8 cellular contexts compared by ENCODE assay signal in the genomic region with DNA sequence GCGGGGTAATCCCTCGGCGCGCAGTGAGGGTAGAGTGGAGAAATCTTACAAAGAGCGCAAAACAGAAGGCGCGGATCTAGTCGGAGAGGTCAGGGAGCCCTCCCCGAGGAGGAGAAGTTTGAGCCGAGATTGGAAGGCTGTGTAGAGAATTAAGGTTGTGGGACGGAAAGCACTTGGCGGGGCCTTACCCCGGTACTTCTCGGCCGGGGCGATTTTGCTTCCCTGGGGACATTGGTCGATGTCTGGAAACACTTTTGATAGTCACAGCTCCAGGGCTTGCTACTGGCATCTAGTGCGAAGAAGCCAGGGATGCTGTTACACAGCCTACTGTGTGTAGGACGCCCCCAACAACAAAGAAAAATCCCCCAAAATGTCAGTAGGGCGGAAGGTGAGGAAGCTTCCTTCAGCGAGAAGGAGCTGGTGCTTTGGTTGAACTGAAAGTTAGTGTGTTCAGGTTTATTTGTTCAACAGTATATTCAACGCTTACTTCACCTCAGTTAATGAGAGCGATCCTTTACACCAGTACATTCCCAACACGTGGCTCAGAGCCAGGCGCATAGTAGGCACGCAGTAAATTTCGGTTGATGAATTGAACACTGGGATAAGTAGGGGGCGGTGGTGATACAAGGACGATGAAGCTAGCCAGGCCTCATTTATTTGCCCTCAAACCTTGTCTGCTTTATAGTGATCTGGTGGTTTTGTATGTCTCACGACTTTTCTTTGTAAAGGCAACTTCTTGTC. TPM values are rescaled to one million over a fixed set of nuclear protein-coding genes. Genes with fewer than 3 reads are reported as not detected.
DNase-seq lines count a peak whose midpoint lies in the region; ATAC-seq and TF ChIP-seq lines count a peak whose summit lies in the region.

No MANE protein-coding gene starts in this region.

- peaks cover 19% of the 10 kb centered on the region for H3K36me3 Mint-ChIP-seq in activated T-helper 17 cell treated with anti-CD3 and anti-CD28 coated beads, Interleukin-2, amount 50 U/mL, for 72 hours (ENCODE audit: low read depth)

- peak overlapping the region; percentile 99 for H3K4me3 Mint-ChIP-seq in activated T-helper 17 cell treated with anti-CD3 and anti-CD28 coated beads, Interleukin-2, amount 50 U/mL, for 72 hours

- peaks cover 15% of the 10 kb centered on the region for H3K4me1 Mint-ChIP-seq in activated T-helper 17 cell treated with anti-CD3 and anti-CD28 coated beads, Interleukin-2, amount 50 U/mL, for 72 hours

- H3K9me3 Mint-ChIP-seq in activated T-helper 17 cell treated with anti-CD3 and anti-CD28 coated beads, Interleukin-2, amount 50 U/mL, for 72 hours: no peaks in the 10 kb centered on the region

- H3K27ac Mint-ChIP-seq in activated T-helper 17 cell treated with anti-CD3 and anti-CD28 coated beads, Interleukin-2, amount 50 U/mL, for 72 hours: peak overlapping the region; percentile 96

- no peaks in the 10 kb centered on the region for H3K36me3 ChIP-seq in rectal smooth muscle tissue (ENCODE audit: control insufficient read depth, insufficient read depth, low read length)

- peak overlapping the region; percentile 94 for H3K27ac ChIP-seq in rectal smooth muscle tissue (ENCODE audit: low read depth, low read length)

- POLR2A ChIA-PET in AG04449 (lab: Yijun Ruan, JAX) (interaction anchor here (1.1 kb wide), 1 partner anchor 46 kb away, joined by 3 read pairs; no protein-coding TSS in a partner anchor), GM10248 (lab: Yijun Ruan, JAX) (interaction anchor here (0.6 to 1.9 kb wide), 3 partner anchors 31 to 91 kb away, joined by 3 to 4 read pairs (median 4); a partner anchor contains a TSS)

- intact Hi-C loops in left ventricle myocardium superior (cut with micrococcal nuclease): no loop called here

- DNase-seq in AG04449 (ENCODE audit: low read depth, low spot score): no peak
- DNase-seq in GM10248 (ENCODE audit: extremely low spot score): peak; percentile 28
- peak; percentile 58 for DNase-seq in KBM-7
- DNase-seq in left ventricle myocardium superior: peak; percentile 34
- no peak for DNase-seq in NCI-H526 treated with DMSO at 0.1 percent for 48 hours (lab: John Stamatoyannopoulos, UW)

- no peak for ATAC-seq in activated T-helper 17 cell treated with anti-CD3 and anti-CD28 coated beads, Interleukin-2, amount 50 U/mL, for 72 hours (replicated peaks)
- ATAC-seq in left ventricle myocardium superior (peak; percentile 2), HG03432 (IDR thresholded peaks at IDR 0.05; ENCODE audit: unreplicated experiment) (no peak)

- H3K4me3 ChIP-seq in AG04449 (ENCODE audit: low read depth, low read length) (peak overlapping the region; percentile 100), rectal smooth muscle tissue (ENCODE audit: low read length) (peak overlapping the region; percentile 99)

- no peaks in the 10 kb centered on the region for H3K27me3 ChIP-seq in rectal smooth muscle tissue (ENCODE audit: control insufficient read depth, insufficient read depth, low read length)

- CTCF ChIA-PET in AG04449 (lab: Yijun Ruan, JAX): interaction anchor here (0.5 to 4.3 kb wide), 51 partner anchors 7 to 265 kb away, joined by 3 to 27 read pairs (median 6); a partner anchor contains a TSS
- CTCF ChIA-PET in GM10248 (lab: Yijun Ruan, JAX): interaction anchor here (0.6 to 5.2 kb wide), 72 partner anchors 8 to 338 kb away, joined by 3 to 40 read pairs (median 4); a partner anchor contains a TSS

- no peaks in the 10 kb centered on the region for H3K27me3 Mint-ChIP-seq in activated T-helper 17 cell treated with anti-CD3 and anti-CD28 coated beads, Interleukin-2, amount 50 U/mL, for 72 hours

- TF ChIP-seq CTCF in AG04449 (IDR thresholded peaks at IDR 0.05; ENCODE audit: insufficient read depth, low read length, missing control alignments): peak; percentile 6
- TF ChIP-seq CTCF in GM10248 (IDR thresholded peaks at IDR 0.05; ENCODE audit: control extremely low read depth, extremely low read depth, low read depth, missing control alignments): peak; percentile 16

- H3K9ac ChIP-seq in rectal smooth muscle tissue (ENCODE audit: low read length): peak overlapping the region; percentile 97

- in situ Hi-C loops in KBM-7 (cut with MboI; ENCODE audit: low pct_unique_long_range_greater_than_20kb, low sequenced_read_pairs): no loop called here

- peaks cover 3% of the 10 kb centered on the region for H3K4me1 ChIP-seq in rectal smooth muscle tissue (ENCODE audit: control insufficient read depth, insufficient read depth, low read length)

RNA-seq across cellular contexts. Expression of a gene that starts 0.8 kb away (rescaled TPM):
- 10 to 100 TPM; 34.8 to 37.7 TPM for total RNA-seq in activated T-helper 17 cell treated with anti-CD3 and anti-CD28 coated beads, Interleukin-2, amount 50 U/mL, for 72 hours
- total RNA-seq in left ventricle myocardium superior: 91.1 TPM

RNA-seq across cellular contexts. Expression of a gene that starts 44.4 kb away (rescaled TPM):
- total RNA-seq in activated T-helper 17 cell treated with anti-CD3 and anti-CD28 coated beads, Interleukin-2, amount 50 U/mL, for 72 hours: not detected
- total RNA-seq in left ventricle myocardium superior: not detected

RNA-seq across cellular contexts. Expression of a gene that starts 45.1 kb away (rescaled TPM):
- 100 to 1,000 TPM; 258 to 280 TPM for total RNA-seq in activated T-helper 17 cell treated with anti-CD3 and anti-CD28 coated beads, Interleukin-2, amount 50 U/mL, for 72 hours
- 34.7 TPM for total RNA-seq in left ventricle myocardium superior

RNA-seq across cellular contexts. Expression of a gene that starts 57.5 kb away (rescaled TPM):
- 1 to 10 TPM; 2.9 to 4.6 TPM for total RNA-seq in activated T-helper 17 cell treated with anti-CD3 and anti-CD28 coated beads, Interleukin-2, amount 50 U/mL, for 72 hours
- 1.7 TPM for total RNA-seq in left ventricle myocardium superior

Comparison
In these comparisons a context has a peak if more than half of its experiments do, and no peak if none do; other contexts are left out.
1. DNase-seq: peak in GM10248 (single experiment), KBM-7 (single experiment) and left ventricle myocardium superior (single experiment); none in AG04449 (single experiment) and NCI-H526 treated with DMSO at 0.1 percent for 48 hours (single experiment).